Comparison of ENCODE assay signal across 5 cellular contexts in genomic region chr9:94322342-94322940, GRCh38. TPM values are rescaled to one million over a fixed set of nuclear protein-coding genes. Genes with fewer than 3 reads are reported as not detected.
"Had no signal": no experiment of that assay in that cellular context is flagged by ENCODE, and none has a peak within 500 bp of the region (broad histone marks: within the 10 kb centered on the region; RNA-seq: fewer than 3 reads in every experiment).

No MANE protein-coding gene starts in this region.

RNA-seq across cellular contexts. Expression of gene NUTM2F, which starts 6.0 kb away (rescaled TPM):
- total RNA-seq: GM23248, H4, HFFc6, HT1080, IMR-90 had no signal
- polyA plus RNA-seq: GM23248, IMR-90 had no signal
